ENCODE assay signal across 1 cellular context in the genomic region with DNA sequence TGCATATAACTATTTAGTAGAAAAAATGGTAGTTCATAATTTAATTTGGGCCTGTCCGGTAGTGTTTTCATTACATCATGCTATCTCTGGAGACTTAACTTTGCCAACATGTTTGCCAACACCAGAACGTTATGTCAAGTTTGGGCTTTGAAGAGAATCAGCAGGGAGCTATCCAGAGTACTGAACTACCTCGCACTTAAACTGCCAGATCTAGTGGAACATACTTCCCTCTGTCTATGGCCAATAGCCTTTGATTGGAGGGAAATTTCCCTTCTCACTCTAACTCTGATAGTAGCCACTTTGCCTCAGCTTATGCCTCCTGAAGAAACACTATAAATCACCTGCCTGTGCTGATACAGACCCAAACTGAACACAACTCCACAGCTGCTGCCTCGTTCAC.
TF ChIP-seq lines count a peak whose summit lies in the region.

No MANE protein-coding gene starts in this region.

TF ChIP-seq in IMR-90, 13 proteins besides CTCF, POLR2A, EP300 and RAD21 (continued from another document):
- TF ChIP-seq, protein P1, sequence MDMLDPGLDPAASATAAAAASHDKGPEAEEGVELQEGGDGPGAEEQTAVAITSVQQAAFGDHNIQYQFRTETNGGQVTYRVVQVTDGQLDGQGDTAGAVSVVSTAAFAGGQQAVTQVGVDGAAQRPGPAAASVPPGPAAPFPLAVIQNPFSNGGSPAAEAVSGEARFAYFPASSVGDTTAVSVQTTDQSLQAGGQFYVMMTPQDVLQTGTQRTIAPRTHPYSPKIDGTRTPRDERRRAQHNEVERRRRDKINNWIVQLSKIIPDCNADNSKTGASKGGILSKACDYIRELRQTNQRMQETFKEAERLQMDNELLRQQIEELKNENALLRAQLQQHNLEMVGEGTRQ (IDR thresholded peaks at IDR 0.05; ENCODE audit: low read depth, low read length) = no peak
- no peak for TF ChIP-seq FOS (IDR thresholded peaks at IDR 0.05; ENCODE audit: low read depth, low read length)
- TF ChIP-seq CHD1 (IDR thresholded peaks at IDR 0.05; ENCODE audit: low read depth, low read length) = no peak
- no peak for TF ChIP-seq MAFK (IDR thresholded peaks at IDR 0.05; ENCODE audit: low read depth, low read length)
- no peak for TF ChIP-seq SMC3 (IDR thresholded peaks at IDR 0.05; ENCODE audit: low read depth, low read length)
- no peak for TF ChIP-seq NFE2L2 (IDR thresholded peaks at IDR 0.05; ENCODE audit: low read depth, low read length)
- TF ChIP-seq, protein P2, sequence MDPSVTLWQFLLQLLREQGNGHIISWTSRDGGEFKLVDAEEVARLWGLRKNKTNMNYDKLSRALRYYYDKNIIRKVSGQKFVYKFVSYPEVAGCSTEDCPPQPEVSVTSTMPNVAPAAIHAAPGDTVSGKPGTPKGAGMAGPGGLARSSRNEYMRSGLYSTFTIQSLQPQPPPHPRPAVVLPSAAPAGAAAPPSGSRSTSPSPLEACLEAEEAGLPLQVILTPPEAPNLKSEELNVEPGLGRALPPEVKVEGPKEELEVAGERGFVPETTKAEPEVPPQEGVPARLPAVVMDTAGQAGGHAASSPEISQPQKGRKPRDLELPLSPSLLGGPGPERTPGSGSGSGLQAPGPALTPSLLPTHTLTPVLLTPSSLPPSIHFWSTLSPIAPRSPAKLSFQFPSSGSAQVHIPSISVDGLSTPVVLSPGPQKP (IDR thresholded peaks at IDR 0.05; ENCODE audit: borderline replicate concordance, low read depth, low read length) = no peak
- no peak for TF ChIP-seq RCOR1 (IDR thresholded peaks at IDR 0.05; ENCODE audit: insufficient replicate concordance, low read length)
- no peak for TF ChIP-seq CEBPB (IDR thresholded peaks at IDR 0.05; ENCODE audit: low read depth, low read length)
- no peak for TF ChIP-seq BHLHE40 (IDR thresholded peaks at IDR 0.05; ENCODE audit: low read depth, low read length)
